In the genomic region with DNA sequence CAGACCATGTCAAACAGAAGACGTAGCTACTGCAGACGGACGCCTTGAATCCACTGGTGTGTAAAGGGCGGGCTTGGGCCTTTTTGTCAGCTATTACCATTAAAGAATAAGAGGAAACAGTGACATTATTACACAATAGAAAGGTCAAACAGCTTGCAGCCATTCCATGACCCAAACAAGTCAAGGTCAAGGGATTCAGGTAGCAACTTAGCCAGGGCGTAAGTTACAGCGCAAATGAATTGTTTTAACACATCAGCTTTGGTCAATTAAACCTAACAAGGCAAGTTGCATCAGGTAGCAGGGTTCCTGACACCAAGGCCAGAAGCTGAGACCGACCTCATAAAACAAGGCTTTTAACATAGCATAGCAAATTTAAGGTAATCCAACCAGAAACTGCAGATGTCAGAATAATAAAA, we compare ENCODE assay signal across 27 cellular contexts. TPM values are rescaled to one million over a fixed set of nuclear protein-coding genes. Genes with fewer than 3 reads are reported as not detected.
A peak's percentile ranks its signal among the peaks of the same experiment; 100 is the strongest.
DNase-seq lines count a peak whose midpoint lies in the region; ATAC-seq, FAIRE-seq and TF ChIP-seq lines count a peak whose summit lies in the region.
"Had no signal": no experiment of that assay in that cellular context is flagged by ENCODE, and none has a peak within 500 bp of the region (broad histone marks: within the 10 kb centered on the region; RNA-seq: fewer than 3 reads in every experiment).

No MANE protein-coding gene starts in this region.

- peaks cover 67% of the 10 kb centered on the region for H3K4me1 Mint-ChIP-seq in type B pancreatic cell (ENCODE audit: unreplicated experiment)
- H3K4me1 Mint-ChIP-seq: CD14-positive monocyte, immature natural killer cell had no signal

- DNase-seq in heart right ventricle (no peak), left cardiac atrium (no peak), endothelial cell of umbilical vein (ENCODE audit: low read depth, low spot score) (peak; percentile 68), mesendoderm (no peak), type B pancreatic cell (ENCODE audit: extremely low spot score, unreplicated experiment) (no peak), WERI-Rb-1 (no peak), kidney glomerular epithelial cell (lab: John Stamatoyannopoulos, UW) (no peak), T-helper 2 cell (no peak)
- DNase-seq: activated CD4-positive, alpha-beta T cell treated with anti-CD3 and anti-CD28 coated beads, Interleukin-2, amount 50 U/mL, for 1 hour; activated CD8-positive, alpha-beta memory T cell treated with anti-CD3 and anti-CD28 coated beads, Interleukin-2, amount 50 U/mL, for 48 hours; activated gamma-delta T cell; adrenal gland; cerebellar nuclear complex; DMS153; effector memory CD4-positive, alpha-beta T cell; immature natural killer cell; midbrain; NCI-H187 treated with DMSO at 0.1 percent for 48 hours; NCI-H510A; SIG-M5; stimulated activated CD8-positive, alpha-beta memory T cell treated with anti-CD3 and anti-CD28 coated beads, Interleukin-4, amount 100 ng/mL, for 48 hours had no signal

- peak overlapping the region; percentile 69 for H3K4me2 ChIP-seq in endothelial cell of umbilical vein (ENCODE audit: insufficient read depth, low read length)
- no peak overlapping the region for H3K4me2 ChIP-seq in mesendoderm (ENCODE audit: low read length)

- H3K18ac ChIP-seq in mesendoderm (ENCODE audit: low read length) = peak overlapping the region; percentile 30

- no peak overlapping the region for H3K27ac Mint-ChIP-seq in type B pancreatic cell
- H3K27ac Mint-ChIP-seq: CD14-positive monocyte, immature natural killer cell, progenitor cell of endocrine pancreas had no signal

- H3K79me2 ChIP-seq in endothelial cell of umbilical vein (ENCODE audit: control insufficient read depth, insufficient read depth, low read length) = peaks cover 100% of the 10 kb centered on the region
- H3K79me2 ChIP-seq in mesendoderm (ENCODE audit: control insufficient read depth, insufficient read depth, low read length) = no peaks in the 10 kb centered on the region

- H3K9ac ChIP-seq in endothelial cell of umbilical vein (replicated peaks; ENCODE audit: extremely low read depth, insufficient read depth, low read length) = no peak overlapping the region
- H3K9ac ChIP-seq in mesendoderm (ENCODE audit: low read length) = no peak overlapping the region

- peak; percentile 72 for FAIRE-seq in endothelial cell of umbilical vein (lab: Jason Lieb, UNC)
- FAIRE-seq: GM12892, H1 had no signal

- H2BK15ac ChIP-seq in mesendoderm (replicated peaks; ENCODE audit: low read depth) = no peak overlapping the region

- H3K56ac ChIP-seq in mesendoderm (ENCODE audit: low read length) = no peak overlapping the region

- intact Hi-C loops in heart right ventricle (cut with DNase I) (loop anchor here in 1 of 10 donors (10.0 kb wide), 1 partner anchor 84 kb away; no protein-coding TSS in a partner anchor), left cardiac atrium (cut with DNase I) (no loop called here), endothelial cell of umbilical vein (cut with micrococcal nuclease) (loop anchor here (2.0 kb wide), 1 partner anchor 18 kb away; no protein-coding TSS in a partner anchor)

- H2BK5ac ChIP-seq in mesendoderm (ENCODE audit: low read length) = no peak overlapping the region

- H3K4me3 ChIP-seq in heart right ventricle (peak overlapping the region in 3 of 10 donors; percentile 12 to 21 (median 16)), endothelial cell of umbilical vein (replicated peaks in 1 of 3; ENCODE audit: insufficient read depth in 1 of 3, low read depth in 1 of 3, low read length in 3 of 3) (no peak overlapping the region), mesendoderm (ENCODE audit: low read length) (no peak overlapping the region), WERI-Rb-1 (ENCODE audit: low read depth, low read length) (no peak overlapping the region)
- H3K4me3 ChIP-seq: adrenal gland had no signal

- peaks cover 4% of the 10 kb centered on the region for H3K9me1 ChIP-seq in endothelial cell of umbilical vein (replicated peaks; ENCODE audit: control insufficient read depth, extremely low read depth, insufficient read depth, low read length)

- no peak overlapping the region for H2AFZ ChIP-seq in endothelial cell of umbilical vein (ENCODE audit: low read depth, low read length)

- no peak overlapping the region for H4K5ac ChIP-seq in mesendoderm (ENCODE audit: low read length)

- H4K20me1 ChIP-seq in endothelial cell of umbilical vein (replicated peaks; ENCODE audit: control insufficient read depth, extremely low read depth, insufficient read depth, low read length) = peaks cover 18% of the 10 kb centered on the region

- H3K27ac ChIP-seq in heart right ventricle = peak overlapping the region in 9 of 10 donors; percentile 23 to 100 (median 43)
- H3K27ac ChIP-seq in endothelial cell of umbilical vein (ENCODE audit: insufficient read depth, low read depth, low read length) = peak overlapping the region; percentile 2
- H3K27ac ChIP-seq in mesendoderm (ENCODE audit: low read depth, low read length) = no peak overlapping the region
- H3K27ac ChIP-seq in WERI-Rb-1 = no peak overlapping the region

- H3K27me3 Mint-ChIP-seq in type B pancreatic cell = no peaks in the 10 kb centered on the region
- H3K27me3 Mint-ChIP-seq: progenitor cell of endocrine pancreas had no signal

- POLR2A ChIA-PET in endothelial cell of umbilical vein (lab: Charles Lee) = interaction anchor here (1.2 kb wide), 1 partner anchor 9 kb away, joined by 3 read pairs; no protein-coding TSS in a partner anchor

- no peak overlapping the region for H2AK5ac ChIP-seq in mesendoderm (ENCODE audit: low read length)

- H2BK120ac ChIP-seq in mesendoderm (ENCODE audit: low read depth, low read length) = no peak overlapping the region

- dilution Hi-C loops in endothelial cell of umbilical vein (cut with MboI; ENCODE audit: extremely low pct_ligation_motif_present, low sequenced_read_pairs) = no loop called here

- H3K9me3 Mint-ChIP-seq in type B pancreatic cell = peaks cover 3% of the 10 kb centered on the region
- H3K9me3 Mint-ChIP-seq: neural crest cell had no signal

- no peak overlapping the region for H3K23ac ChIP-seq in mesendoderm (ENCODE audit: low read length)

- no peak overlapping the region for H4K8ac ChIP-seq in mesendoderm (ENCODE audit: low read depth, low read length)

- WGBS in heart right ventricle, 2 donors = 24 to 26% methylated on average over 7 of the region's 7 CpGs
- WGBS in mesendoderm (ENCODE audit: extremely low coverage, insufficient coverage, low lambda C conversion rate) = no CpG with 5 or more reads among the region's 7 CpGs

- TF ChIP-seq CTCF in heart right ventricle (IDR thresholded peaks at IDR 0.05) (no peak), endothelial cell of umbilical vein (IDR thresholded peaks at IDR 0.05; ENCODE audit: extremely low read depth in 1 of 2, insufficient read depth in 1 of 2, low read depth in 1 of 2, low read length in 2 of 2) (no peak), type B pancreatic cell (conservative IDR thresholded peaks at IDR 0.05) (no peak), WERI-Rb-1 (IDR thresholded peaks at IDR 0.05; ENCODE audit: low read depth, low read length) (no peak)

- no TSS peak for BruUV-seq in endothelial cell of umbilical vein (replicated peaks; lab: Mats Ljungman, UMichigan)

- H3K36me3 Mint-ChIP-seq in type B pancreatic cell = peaks cover 48% of the 10 kb centered on the region
- H3K36me3 Mint-ChIP-seq: CD14-positive monocyte, immature natural killer cell had no signal

- H3K9me3 ChIP-seq in heart right ventricle (no peaks in the 10 kb centered on the region), endothelial cell of umbilical vein (replicated peaks; ENCODE audit: control insufficient read depth, insufficient read depth, low read length) (no peaks in the 10 kb centered on the region), WERI-Rb-1 (ENCODE audit: severe bottlenecking) (no peaks in the 10 kb centered on the region)
- H3K9me3 ChIP-seq: adrenal gland had no signal

- H3K36me3 ChIP-seq in heart right ventricle (peaks cover 0 to 9% (median 0%) of the 10 kb centered on the region in 9 donors), endothelial cell of umbilical vein (ENCODE audit: control insufficient read depth in 2 of 2, extremely low read depth in 1 of 2, insufficient read depth in 2 of 2, low read length in 2 of 2) (peaks cover 2 to 15% of the 10 kb centered on the region in 2 experiments), mesendoderm (ENCODE audit: control insufficient read depth, insufficient read depth, low read length) (no peaks in the 10 kb centered on the region), WERI-Rb-1 (no peaks in the 10 kb centered on the region)
- H3K36me3 ChIP-seq: adrenal gland had no signal

- H3K27me3 ChIP-seq in heart right ventricle = no peaks in the 10 kb centered on the region
- H3K27me3 ChIP-seq in endothelial cell of umbilical vein (ENCODE audit: control insufficient read depth in 2 of 2, insufficient read depth in 2 of 2, low read length in 2 of 2) = no peaks in the 10 kb centered on the region
- H3K27me3 ChIP-seq in mesendoderm (ENCODE audit: insufficient read depth, low read length, poor library complexity) = no peaks in the 10 kb centered on the region
- no peaks in the 10 kb centered on the region for H3K27me3 ChIP-seq in WERI-Rb-1 (ENCODE audit: insufficient read depth, low read depth, severe bottlenecking)
- H3K27me3 ChIP-seq: adrenal gland had no signal

- H3K79me1 ChIP-seq in mesendoderm (ENCODE audit: low read length) = no peaks in the 10 kb centered on the region

- TF ChIP-seq POLR2A in endothelial cell of umbilical vein (IDR thresholded peaks at IDR 0.05; ENCODE audit: low read depth, low read length) = no peak

- H3K4ac ChIP-seq in mesendoderm (ENCODE audit: low read depth, low read length) = no peak overlapping the region

- peak overlapping the region; percentile 17 for H3K4me3 Mint-ChIP-seq in type B pancreatic cell
- H3K4me3 Mint-ChIP-seq: CD14-positive monocyte, immature natural killer cell, neural crest cell had no signal

- ATAC-seq in heart right ventricle (peak in 6 of 8 donors; percentile 43 to 64 (median 52)), left cardiac atrium (no peak)

- H3K4me1 ChIP-seq in heart right ventricle = peaks cover 21 to 97% (median 85%) of the 10 kb centered on the region in 9 donors
- H3K4me1 ChIP-seq in endothelial cell of umbilical vein (ENCODE audit: control insufficient read depth, extremely low read depth, insufficient read depth, low read length) = peaks cover 34% of the 10 kb centered on the region
- H3K4me1 ChIP-seq in mesendoderm (ENCODE audit: control insufficient read depth, low read depth, low read length) = peaks cover 7% of the 10 kb centered on the region

- CTCF ChIA-PET in endothelial cell of umbilical vein (lab: Charles Lee) = interaction anchor here (1.2 to 2.1 kb wide), 6 partner anchors 11 to 871 kb away, joined by 3 to 6 read pairs (median 4); no protein-coding TSS in a partner anchor

RNA-seq across cellular contexts. Expression of gene NFIB, which starts 15.3 kb away (rescaled TPM):
- 100 to 1,000 TPM in 9 of 10 donors, 10 to 100 TPM in 1; 96.8 to 145 (median 126) TPM for total RNA-seq in heart right ventricle
- 10 to 100 TPM; 16.7 to 37.2 TPM for polyA plus RNA-seq in heart right ventricle
- total RNA-seq in left cardiac atrium = 100 to 1,000 TPM; 110 to 118 TPM
- 160 and 174 TPM in 2 replicates for total RNA-seq in endothelial cell of umbilical vein
- polyA plus RNA-seq in endothelial cell of umbilical vein = 23.4 and 26.4 TPM in 2 replicates
- polyA plus RNA-seq in endothelial cell of umbilical vein (2011; cell fraction: cytosol; rRNA removed) = 37.4 and 43.7 TPM in 2 replicates
- polyA plus RNA-seq in endothelial cell of umbilical vein (2011; cell fraction: nucleus; rRNA removed) = 154 and 187 TPM in 2 replicates
- 57.7 and 61.6 TPM in 2 replicates for polyA plus RNA-seq in endothelial cell of umbilical vein (2012)
- 232 and 242 TPM in 2 replicates for polyA minus RNA-seq in endothelial cell of umbilical vein
- polyA minus RNA-seq in endothelial cell of umbilical vein (2011; cell fraction: cytosol; rRNA and poly(A)+ RNA removed) = 21.1 TPM
- polyA minus RNA-seq in endothelial cell of umbilical vein (2011; cell fraction: nucleus; rRNA and poly(A)+ RNA removed) = 402 and 529 TPM in 2 replicates
- polyA plus RNA-seq in mesendoderm (2013, experiment 1 of 2) = 1.8 TPM
- 1.5 TPM for polyA plus RNA-seq in mesendoderm (2013, experiment 2 of 2)
- total RNA-seq in type B pancreatic cell (ENCODE audit: low replicate concordance) = 62.9 and 76.4 TPM in 2 replicates
- total RNA-seq: T-helper 1 cell treated with Interleukin-12 subunit alpha and Interleukin-12 subunit beta and Interleukin-4 antibody, amounts not matched to agents 30 ng/mL and 1 ng/mL, for 36 hours had no signal
- polyA plus RNA-seq: CD14-positive monocyte, immature natural killer cell had no signal

Comparison
In these comparisons a context has a peak if more than half of its experiments do, and no peak if none do; other contexts are left out.
1. ATAC-seq: peak in heart right ventricle (6 of 8); none in left cardiac atrium (0 of 2).
2. H3K27ac ChIP-seq: peak in heart right ventricle (9 of 10) and endothelial cell of umbilical vein (single experiment); none in mesendoderm (single experiment) and WERI-Rb-1 (single experiment).